In genomic region chr20:32456869-32457421, GRCh38 we compare ENCODE assay signal across 8 cellular contexts.
DNase-seq lines count a peak whose midpoint lies in the region; ATAC-seq and TF ChIP-seq lines count a peak whose summit lies in the region.

No MANE protein-coding gene starts in this region.

- no peaks in the 10 kb centered on the region for H3K9me3 ChIP-seq in CD4-positive, alpha-beta T cell (ENCODE audit: control insufficient read depth, low read length)
- no peaks in the 10 kb centered on the region for H3K9me3 ChIP-seq in WERI-Rb-1 (ENCODE audit: severe bottlenecking)
- H3K9me3 ChIP-seq in cardiac muscle cell (ENCODE audit: low read depth) = no peaks in the 10 kb centered on the region
- H3K9me3 ChIP-seq in psoas muscle = no peaks in the 10 kb centered on the region

- no peaks in the 10 kb centered on the region for H3K9me3 Mint-ChIP-seq in CD4-positive, alpha-beta T cell
- no peaks in the 10 kb centered on the region for H3K9me3 Mint-ChIP-seq in HFFc6

- H3K27ac Mint-ChIP-seq in CD4-positive, alpha-beta T cell = no peak overlapping the region
- 0 out of 2 replicates have a peak overlapping the region, but pooled peaks have one; percentile 24 for H3K27ac Mint-ChIP-seq in HFFc6

- POLR2A ChIA-PET in CD4-positive, alpha-beta T cell (lab: Charles Lee) = no interaction called here

- peak; percentile 28 for TF ChIP-seq CTCF in CD4-positive, alpha-beta T cell (IDR thresholded peaks at IDR 0.05)
- peak; percentile 96 for TF ChIP-seq CTCF in HFFc6 (IDR thresholded peaks at IDR 0.05)
- TF ChIP-seq CTCF in WERI-Rb-1 (IDR thresholded peaks at IDR 0.05; ENCODE audit: low read depth, low read length) = peak; percentile 81
- peak; percentile 70 for TF ChIP-seq CTCF in cardiac muscle cell (IDR thresholded peaks at IDR 0.05; ENCODE audit: low read depth, low read length)
- peak; percentile 77 for TF ChIP-seq CTCF in psoas muscle (IDR thresholded peaks at IDR 0.05)

- H3K27me3 Mint-ChIP-seq in CD4-positive, alpha-beta T cell = no peaks in the 10 kb centered on the region
- H3K27me3 Mint-ChIP-seq in HFFc6 (ENCODE audit: insufficient read depth) = peaks cover 6% of the 10 kb centered on the region

- H3K4me3 ChIP-seq in WERI-Rb-1 (ENCODE audit: low read depth, low read length) = peak overlapping the region; percentile 40
- peak overlapping the region; percentile 38 for H3K4me3 ChIP-seq in cardiac muscle cell
- H3K4me3 ChIP-seq in psoas muscle = peak overlapping the region; percentile 65

- no peak overlapping the region for H3K27ac ChIP-seq in CD4-positive, alpha-beta T cell (ENCODE audit: low read depth, low read length)
- peak overlapping the region; percentile 96 for H3K27ac ChIP-seq in WERI-Rb-1
- H3K27ac ChIP-seq in cardiac muscle cell = peak overlapping the region; percentile 90
- H3K27ac ChIP-seq in psoas muscle = no peak overlapping the region

- no peaks in the 10 kb centered on the region for H3K4me1 Mint-ChIP-seq in CD4-positive, alpha-beta T cell (ENCODE audit: low read depth)
- peaks cover 12% of the 10 kb centered on the region for H3K4me1 Mint-ChIP-seq in HFFc6 (ENCODE audit: low read depth)

- CTCF ChIA-PET in CD4-positive, alpha-beta T cell (lab: Charles Lee) = no interaction called here

- ATAC-seq in CD4-positive, alpha-beta T cell (ENCODE audit: poor library complexity) = no peak
- peak; percentile 53 to 87 (median 72) for ATAC-seq in psoas muscle
- ATAC-seq in HG03565 (IDR thresholded peaks at IDR 0.05; ENCODE audit: unreplicated experiment) = no peak
- no peak for ATAC-seq in HG02852 (IDR thresholded peaks at IDR 0.05; ENCODE audit: unreplicated experiment)
- no peak for ATAC-seq in GM18511 (IDR thresholded peaks at IDR 0.05; ENCODE audit: unreplicated experiment)

- peak in 1 of 10 experiments; percentile 13 for DNase-seq in CD4-positive, alpha-beta T cell
- DNase-seq in HFFc6 (peak; percentile 22), WERI-Rb-1 (peak; percentile 91), cardiac muscle cell (ENCODE audit: low read depth in 1 of 2, low spot score in 1 of 2) (peak; percentile 68 to 87), psoas muscle (peak; percentile 60 to 61)

- H3K4me3 Mint-ChIP-seq in CD4-positive, alpha-beta T cell = no peak overlapping the region
- H3K4me3 Mint-ChIP-seq in HFFc6 = peak overlapping the region; percentile 64

- no peaks in the 10 kb centered on the region for H3K27me3 ChIP-seq in CD4-positive, alpha-beta T cell (ENCODE audit: control insufficient read depth, insufficient read depth, low read length)
- H3K27me3 ChIP-seq in WERI-Rb-1 (ENCODE audit: insufficient read depth, low read depth, severe bottlenecking) = no peaks in the 10 kb centered on the region
- H3K27me3 ChIP-seq in cardiac muscle cell = no peaks in the 10 kb centered on the region
- H3K27me3 ChIP-seq in psoas muscle (ENCODE audit: insufficient read depth in 3 of 3, low read length in 2 of 3) = no peaks in the 10 kb centered on the region

- WGBS in psoas muscle, 3 donors = 4 to 12% (median 12%) methylated on average over 22 to 33 of the region's 33 CpGs

- H3K4me1 ChIP-seq in cardiac muscle cell (ENCODE audit: low read depth) (peaks cover 15% of the 10 kb centered on the region), psoas muscle (peaks cover 11% of the 10 kb centered on the region)

- intact Hi-C loops in CD4-positive, alpha-beta T cell (cut with DNase I, micrococcal nuclease) = no loop called here
- intact Hi-C loops in psoas muscle (cut with DNase I) = no loop called here

- H3K36me3 ChIP-seq in WERI-Rb-1 (peaks cover 56% of the 10 kb centered on the region), cardiac muscle cell (peaks cover 15% of the 10 kb centered on the region), psoas muscle (ENCODE audit: insufficient read depth in 1 of 2, low read depth in 1 of 2) (peaks cover 0 to 7% of the 10 kb centered on the region in 2 donors)

- H3K36me3 Mint-ChIP-seq in CD4-positive, alpha-beta T cell (ENCODE audit: low read depth) = peaks cover 56% of the 10 kb centered on the region
- H3K36me3 Mint-ChIP-seq in HFFc6 (ENCODE audit: low read depth) = peaks cover 4% of the 10 kb centered on the region; the same call in 1 of the 2 replicates

Comparison
In these comparisons a context has a peak if more than half of its experiments do, and no peak if none do; other contexts are left out.
1. ATAC-seq: peak in psoas muscle (4 of 4); none in CD4-positive, alpha-beta T cell (single experiment), HG03565 (single experiment), HG02852 (single experiment) and GM18511 (single experiment).
2. H3K27ac ChIP-seq: peak in WERI-Rb-1 (single experiment) and cardiac muscle cell (single experiment); none in CD4-positive, alpha-beta T cell (single experiment) and psoas muscle (single experiment).
3. CTCF ChIP-seq: peak in every context shown above with its lines; median percentile 96 in HFFc6; 81 in WERI-Rb-1; 77 in psoas muscle; 70 in cardiac muscle cell; 28 in CD4-positive, alpha-beta T cell.
4. Peak in every context shown above with its lines, with median percentiles within 50 percentile points of each other: H3K4me3 ChIP-seq.